In the genomic region with DNA sequence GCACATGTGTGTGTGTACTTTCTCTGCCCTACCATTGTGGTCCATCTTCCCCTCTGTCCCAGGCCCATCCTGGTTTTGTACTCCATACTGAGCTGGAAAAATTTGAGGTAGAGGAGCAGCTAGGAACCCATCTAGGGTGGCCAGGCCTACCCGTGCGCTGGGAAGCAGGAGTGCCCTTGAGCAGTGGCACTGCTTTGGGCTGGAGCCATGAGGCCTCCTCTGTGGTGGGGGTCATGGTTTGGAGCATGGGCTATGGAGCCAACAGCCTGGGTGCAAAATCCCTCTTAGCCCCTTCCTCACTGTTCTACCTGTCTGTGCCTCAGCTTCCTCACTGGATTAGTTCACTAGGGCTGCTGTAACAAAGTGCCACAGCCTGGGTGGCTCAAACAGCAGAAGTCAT, we compare ENCODE assay signal across 19 cellular contexts. TPM values are rescaled to one million over a fixed set of nuclear protein-coding genes. Genes with fewer than 3 reads are reported as not detected.
A peak's percentile ranks its signal among the peaks of the same experiment; 100 is the strongest.
DNase-seq lines count a peak whose midpoint lies in the region; ATAC-seq and TF ChIP-seq lines count a peak whose summit lies in the region.
"Had no signal": no experiment of that assay in that cellular context is flagged by ENCODE, and none has a peak within 500 bp of the region (broad histone marks: within the 10 kb centered on the region; RNA-seq: fewer than 3 reads in every experiment).

No MANE protein-coding gene starts in this region.

- no peaks in the 10 kb centered on the region for H3K9me3 Mint-ChIP-seq in naive thymus-derived CD4-positive, alpha-beta T cell
- H3K9me3 Mint-ChIP-seq: CD4-positive, alpha-beta T cell had no signal

- no peak overlapping the region for H3K4me3 Mint-ChIP-seq in naive thymus-derived CD4-positive, alpha-beta T cell
- H3K4me3 Mint-ChIP-seq: CD4-positive, alpha-beta T cell had no signal

- no peaks in the 10 kb centered on the region for H3K36me3 ChIP-seq in ascending aorta
- no peaks in the 10 kb centered on the region for H3K36me3 ChIP-seq in right lobe of liver
- no peaks in the 10 kb centered on the region for H3K36me3 ChIP-seq in rectal smooth muscle tissue (ENCODE audit: control insufficient read depth, insufficient read depth, low read length)
- H3K36me3 ChIP-seq in tibial artery: no peaks in the 10 kb centered on the region
- no peaks in the 10 kb centered on the region for H3K36me3 ChIP-seq in naive thymus-derived CD4-positive, alpha-beta T cell (ENCODE audit: control insufficient read depth in 2 of 3, insufficient read depth in 3 of 3, low read length in 3 of 3)
- H3K36me3 ChIP-seq: BLaER1 treated with 17β-estradiol and CSF1 and Interleukin-3, amounts not matched to agents 10 nM and 100 nM; MG63 had no signal

- DNase-seq in ascending aorta (ENCODE audit: low spot score in 2 of 2) (peak in 1 of 2 donors; percentile 55), right lobe of liver (no peak), tibial artery (no peak), NCI-H345 treated with DMSO at 0.1 percent for 48 hours (lab: John Stamatoyannopoulos, UW; ENCODE audit: unreplicated experiment) (no peak)
- no peak for DNase-seq in naive thymus-derived CD4-positive, alpha-beta T cell
- DNase-seq: AML-193; CD4-positive, alpha-beta T cell; GM23248; H7; KG1; MG63; NCI-H1105 treated with DMSO at 0.1 percent for 48 hours; NCI-H2029; NCI-H526 treated with DMSO at 0.1 percent for 48 hours; PC-9 had no signal

- H3K4me1 Mint-ChIP-seq in naive thymus-derived CD4-positive, alpha-beta T cell: peaks cover 0 to 2% (median 0%) of the 10 kb centered on the region in 7 donors

- intact Hi-C loops in ascending aorta (cut with DNase I): loop anchor here (10.0 kb wide), 2 partner anchors 337 to 403 kb away; a partner anchor contains a TSS
- intact Hi-C loops in right lobe of liver (cut with DNase I): no loop called here
- intact Hi-C loops in tibial artery (cut with DNase I; ENCODE audit: low total_unique reads): loop anchor here (5.0 kb wide), 1 partner anchor 256 kb away; a partner anchor contains a TSS
- intact Hi-C loops in naive thymus-derived CD4-positive, alpha-beta T cell (cut with micrococcal nuclease): no loop called here

- H3K9me3 ChIP-seq in ascending aorta (no peaks in the 10 kb centered on the region), right lobe of liver (no peaks in the 10 kb centered on the region), tibial artery (no peaks in the 10 kb centered on the region)
- no peaks in the 10 kb centered on the region for H3K9me3 ChIP-seq in naive thymus-derived CD4-positive, alpha-beta T cell (ENCODE audit: control insufficient read depth in 2 of 3, low read length in 3 of 3)
- H3K9me3 ChIP-seq: A549; BLaER1 treated with 17β-estradiol and CSF1 and Interleukin-3, amounts not matched to agents 10 nM and 100 nM; MG63 had no signal

- TF ChIP-seq POLR2A in right lobe of liver (IDR thresholded peaks at IDR 0.05): no peak

- ATAC-seq in right lobe of liver (no peak), HG03039 (IDR thresholded peaks at IDR 0.05; ENCODE audit: unreplicated experiment) (no peak)
- ATAC-seq in naive thymus-derived CD4-positive, alpha-beta T cell: no peak
- ATAC-seq: A549 had no signal

- H3K27me3 Mint-ChIP-seq in naive thymus-derived CD4-positive, alpha-beta T cell: no peaks in the 10 kb centered on the region
- H3K27me3 Mint-ChIP-seq: CD4-positive, alpha-beta T cell had no signal

- H3K27ac ChIP-seq in ascending aorta: peak overlapping the region; percentile 60 to 96
- peak overlapping the region in 2 of 3 donors; percentile 60 to 91 for H3K27ac ChIP-seq in right lobe of liver
- peak overlapping the region; percentile 28 for H3K27ac ChIP-seq in rectal smooth muscle tissue (ENCODE audit: low read depth, low read length)
- H3K27ac ChIP-seq in tibial artery: peak overlapping the region; percentile 79 to 82
- no peak overlapping the region for H3K27ac ChIP-seq in naive thymus-derived CD4-positive, alpha-beta T cell (ENCODE audit: low read depth, low read length)
- H3K27ac ChIP-seq: A549; BLaER1 treated with 17β-estradiol and CSF1 and Interleukin-3, amounts not matched to agents 10 nM and 100 nM; GM23248; PC-9 had no signal

- CTCF ChIA-PET in naive thymus-derived CD4-positive, alpha-beta T cell (lab: Charles Lee): no interaction called here

- TF ChIP-seq CTCF in ascending aorta (IDR thresholded peaks at IDR 0.05): no peak
- no peak for TF ChIP-seq CTCF in right lobe of liver (IDR thresholded peaks at IDR 0.05)
- TF ChIP-seq CTCF in tibial artery (IDR thresholded peaks at IDR 0.05): no peak

- POLR2A ChIA-PET in naive thymus-derived CD4-positive, alpha-beta T cell (lab: Charles Lee): no interaction called here

- WGBS in right lobe of liver (ENCODE audit: insufficient coverage, low coverage, low lambda C conversion rate, missing lambda C conversion rate): no CpG with 5 or more reads among the region's 2 CpGs

- H3K4me1 ChIP-seq in ascending aorta: peaks cover 0 to 30% of the 10 kb centered on the region in 2 donors
- peaks cover 0 to 81% (median 35%) of the 10 kb centered on the region in 4 donors for H3K4me1 ChIP-seq in right lobe of liver
- H3K4me1 ChIP-seq in rectal smooth muscle tissue (ENCODE audit: control insufficient read depth, insufficient read depth, low read length): peaks cover 20% of the 10 kb centered on the region
- peaks cover 0 to 60% (median 33%) of the 10 kb centered on the region in 4 donors for H3K4me1 ChIP-seq in tibial artery
- H3K4me1 ChIP-seq in naive thymus-derived CD4-positive, alpha-beta T cell (ENCODE audit: control insufficient read depth in 2 of 2, insufficient read depth in 2 of 2, low read length in 2 of 2): no peaks in the 10 kb centered on the region
- H3K4me1 ChIP-seq: A549; BLaER1 treated with 17β-estradiol and CSF1 and Interleukin-3, amounts not matched to agents 10 nM and 100 nM had no signal

- no peak overlapping the region for H3K9ac ChIP-seq in rectal smooth muscle tissue (ENCODE audit: low read length)
- H3K9ac ChIP-seq: BLaER1 treated with 17β-estradiol and CSF1 and Interleukin-3, amounts not matched to agents 10 nM and 100 nM; GM23248 had no signal

- H3K4me3 ChIP-seq in ascending aorta: no peak overlapping the region
- no peak overlapping the region for H3K4me3 ChIP-seq in right lobe of liver
- no peak overlapping the region for H3K4me3 ChIP-seq in rectal smooth muscle tissue (ENCODE audit: low read length)
- no peak overlapping the region for H3K4me3 ChIP-seq in tibial artery
- H3K4me3 ChIP-seq in naive thymus-derived CD4-positive, alpha-beta T cell (ENCODE audit: low read length): no peak overlapping the region
- H3K4me3 ChIP-seq: A549; BLaER1 treated with 17β-estradiol and CSF1 and Interleukin-3, amounts not matched to agents 10 nM and 100 nM; GM23248; MG63; PC-9 had no signal

- no peak overlapping the region for H3K27ac Mint-ChIP-seq in naive thymus-derived CD4-positive, alpha-beta T cell
- H3K27ac Mint-ChIP-seq: CD4-positive, alpha-beta T cell had no signal

- no peaks in the 10 kb centered on the region for H3K27me3 ChIP-seq in ascending aorta
- no peaks in the 10 kb centered on the region for H3K27me3 ChIP-seq in right lobe of liver
- no peaks in the 10 kb centered on the region for H3K27me3 ChIP-seq in rectal smooth muscle tissue (ENCODE audit: control insufficient read depth, insufficient read depth, low read length)
- H3K27me3 ChIP-seq in tibial artery: no peaks in the 10 kb centered on the region
- H3K27me3 ChIP-seq in naive thymus-derived CD4-positive, alpha-beta T cell (ENCODE audit: control insufficient read depth in 2 of 2, insufficient read depth in 2 of 2, low read length in 2 of 2): no peaks in the 10 kb centered on the region
- H3K27me3 ChIP-seq: BLaER1 treated with 17β-estradiol and CSF1 and Interleukin-3, amounts not matched to agents 10 nM and 100 nM; MG63 had no signal

- no peaks in the 10 kb centered on the region for H3K36me3 Mint-ChIP-seq in naive thymus-derived CD4-positive, alpha-beta T cell

RNA-seq across cellular contexts. Expression of a gene that starts 21.9 kb away (rescaled TPM):
- total RNA-seq in ascending aorta: 27.0 TPM
- 10 to 100 TPM; 22.0 to 38.0 (median 30.3) TPM for total RNA-seq in right lobe of liver
- total RNA-seq in naive thymus-derived CD4-positive, alpha-beta T cell: 10 to 100 TPM; 27.2 to 53.8 (median 30.8) TPM
- polyA plus RNA-seq in naive thymus-derived CD4-positive, alpha-beta T cell: 10 to 100 TPM; 55.7 to 58.4 TPM

RNA-seq across cellular contexts. Expression of a gene that starts 27.1 kb away (rescaled TPM):
- total RNA-seq in ascending aorta (30.7 TPM), right lobe of liver (10 to 100 TPM in 5 of 6 experiments, 1 to 10 TPM in 1; 9.6 to 15.6 (median 11.9) TPM)
- total RNA-seq in naive thymus-derived CD4-positive, alpha-beta T cell: 10 to 100 TPM in 1 of 5 experiments, 1 to 10 TPM in 4; 3.5 to 12.2 (median 6.5) TPM
- 1 to 10 TPM; 1.2 to 3.3 TPM for polyA plus RNA-seq in naive thymus-derived CD4-positive, alpha-beta T cell

RNA-seq across cellular contexts. Expression of a gene that starts 27.4 kb away (rescaled TPM):
- total RNA-seq in ascending aorta (34.0 TPM), right lobe of liver (10 to 100 TPM in 1 of 6 experiments, 1 to 10 TPM in 5; 5.3 to 10.1 (median 7.9) TPM)
- 10 to 100 TPM; 11.3 to 19.2 (median 15.2) TPM for total RNA-seq in naive thymus-derived CD4-positive, alpha-beta T cell
- polyA plus RNA-seq in naive thymus-derived CD4-positive, alpha-beta T cell: 1 to 10 TPM; 1.2 to 1.7 TPM

Comparison
In these comparisons a context has a peak if more than half of its experiments do, and no peak if none do; other contexts are left out.
1. intact Hi-C loops: an anchor here in ascending aorta (10.0 kb wide) and tibial artery (5.0 kb wide); none called in right lobe of liver and naive thymus-derived CD4-positive, alpha-beta T cell.